Comparison of ENCODE assay signal across 8 cellular contexts in the genomic region with DNA sequence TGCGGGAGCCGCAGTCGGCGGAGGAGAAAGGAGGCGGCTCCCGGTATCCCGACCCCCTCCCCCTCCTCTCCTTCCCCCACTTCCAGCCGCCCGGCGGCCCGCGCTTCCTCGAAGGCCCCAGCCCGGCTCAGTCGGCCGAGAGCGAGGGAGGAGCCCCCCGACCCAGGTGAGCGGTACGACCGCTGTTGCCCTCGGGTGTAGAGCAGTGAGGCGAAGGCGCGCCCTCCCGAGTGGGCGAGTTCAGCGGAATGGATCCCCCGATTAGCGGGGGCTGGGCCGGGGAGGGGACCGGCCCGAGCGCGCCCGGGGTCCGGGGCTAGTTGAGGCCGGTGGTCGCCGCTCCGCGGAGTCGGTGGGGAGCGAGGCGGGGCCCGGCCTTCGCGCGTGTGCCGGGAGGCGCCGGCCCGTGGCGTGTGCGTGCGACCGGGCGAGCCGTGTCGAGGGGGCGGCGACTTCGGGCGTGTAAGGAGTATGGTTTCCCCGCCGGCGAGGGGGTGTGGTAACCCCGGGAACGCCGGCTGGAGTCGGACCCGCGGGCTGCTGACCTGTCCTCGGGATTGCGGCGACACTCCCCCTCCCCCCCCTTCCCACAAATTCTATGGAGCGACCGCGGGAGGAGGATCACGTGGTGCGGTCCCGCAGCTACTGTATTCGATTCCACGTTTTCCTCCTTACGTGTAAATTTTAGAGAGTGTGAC. TPM values are rescaled to one million over a fixed set of nuclear protein-coding genes. Genes with fewer than 3 reads are reported as not detected.
DNase-seq lines count a peak whose midpoint lies in the region; ATAC-seq and TF ChIP-seq lines count a peak whose summit lies in the region.

No MANE protein-coding gene starts in this region.

- H3K36me3 ChIP-seq in KMS-11 (ENCODE audit: insufficient read depth): no peaks in the 10 kb centered on the region

- peaks cover 9% of the 10 kb centered on the region for H3K4me1 ChIP-seq in KMS-11 (ENCODE audit: low read depth, poor library complexity, severe bottlenecking)

- ATAC-seq in GM21447 (IDR thresholded peaks at IDR 0.05; ENCODE audit: unreplicated experiment): peak; percentile 32

- peak overlapping the region; percentile 72 for H3K4me2 ChIP-seq in KMS-11

- no peak overlapping the region for H3K27ac ChIP-seq in KMS-11
- peak overlapping the region in 58 of 59 donors; percentile 41 to 97 (median 86) for H3K27ac ChIP-seq in dorsolateral prefrontal cortex

- no peaks in the 10 kb centered on the region; the same call in 1 of the 2 replicates for H3K79me2 ChIP-seq in KMS-11 (ENCODE audit: insufficient read depth, low read depth)

- TF ChIP-seq CTCF in KMS-11 (conservative IDR thresholded peaks at IDR 0.05; ENCODE audit: low read depth, low read length) (no peak), dorsolateral prefrontal cortex (IDR thresholded peaks at IDR 0.05 in 54 of 56, conservative IDR thresholded peaks at IDR 0.05 in 2 of 56; ENCODE audit: low read depth in 1 of 56, partially characterized antibody in 56 of 56) (no peak)

- intact Hi-C loops in dorsolateral prefrontal cortex (cut with DNase I): loop anchor here in 1 of 2 donors (5.0 kb wide), 1 partner anchor 214 kb away; the partner anchor contains the start of gene PHC1

- no peak overlapping the region for H3K4me3 ChIP-seq in KMS-11 (IDR thresholded peaks at IDR 0.05; ENCODE audit: insufficient read depth, low read depth, low read length)
- H3K4me3 ChIP-seq in dorsolateral prefrontal cortex: peak overlapping the region; percentile 52 to 98 (median 87)

- H3K9ac ChIP-seq in KMS-11: peak overlapping the region; percentile 63; the same call in 1 of the 2 replicates

- H3K27me3 ChIP-seq in KMS-11 (ENCODE audit: insufficient read depth, low read depth) (no peaks in the 10 kb centered on the region), dorsolateral prefrontal cortex (no peaks in the 10 kb centered on the region)

- peak overlapping the region; percentile 85 for H2AFZ ChIP-seq in KMS-11 (ENCODE audit: low read depth)

- H4K20me1 ChIP-seq in KMS-11 (ENCODE audit: insufficient read depth): no peaks in the 10 kb centered on the region

- DNase-seq in CD1c-positive myeloid dendritic cell (ENCODE audit: extremely low spot score) (peak; percentile 69), dorsolateral prefrontal cortex (peak in 7 of 10 donors; percentile 33 to 58 (median 47)), lung microvascular endothelial cell (ENCODE audit: low read depth in 2 of 2) (peak; percentile 57 to 68), NCI-H2196 treated with DMSO at 0.1 percent for 48 hours (lab: John Stamatoyannopoulos, UW; ENCODE audit: unreplicated experiment) (no peak)
- DNase-seq in activated CD4-positive, alpha-beta T cell treated with anti-CD3 and anti-CD28 coated beads for 48 hours: peak; percentile 49
- peak; percentile 34 for DNase-seq in stimulated activated CD8-positive, alpha-beta memory T cell treated with anti-CD3 and anti-CD28 coated beads, Interleukin-12 subunit alpha, Interleukin-12 subunit beta, amount 100 ng/mL, for 4 hours (ENCODE audit: low read depth)

RNA-seq across cellular contexts. Expression of gene RIMKLB, which starts 0.5 kb away (rescaled TPM):
- total RNA-seq in dorsolateral prefrontal cortex (10 to 100 TPM; 26.8 to 88.1 (median 51.3) TPM), lung microvascular endothelial cell (33.3 and 46.6 TPM in 2 replicates)

RNA-seq across cellular contexts. Expression of gene MFAP5, which starts 35.7 kb away (rescaled TPM):
- total RNA-seq in dorsolateral prefrontal cortex: 1 to 10 TPM in 33 of 120 experiments, under 1 TPM in 64, not detected in 23; 0.16 to 4.5 (median 0.75) TPM
- total RNA-seq in lung microvascular endothelial cell: not detected in 2 replicates
